Comparison of ENCODE assay signal across 11 cellular contexts in the genomic region with DNA sequence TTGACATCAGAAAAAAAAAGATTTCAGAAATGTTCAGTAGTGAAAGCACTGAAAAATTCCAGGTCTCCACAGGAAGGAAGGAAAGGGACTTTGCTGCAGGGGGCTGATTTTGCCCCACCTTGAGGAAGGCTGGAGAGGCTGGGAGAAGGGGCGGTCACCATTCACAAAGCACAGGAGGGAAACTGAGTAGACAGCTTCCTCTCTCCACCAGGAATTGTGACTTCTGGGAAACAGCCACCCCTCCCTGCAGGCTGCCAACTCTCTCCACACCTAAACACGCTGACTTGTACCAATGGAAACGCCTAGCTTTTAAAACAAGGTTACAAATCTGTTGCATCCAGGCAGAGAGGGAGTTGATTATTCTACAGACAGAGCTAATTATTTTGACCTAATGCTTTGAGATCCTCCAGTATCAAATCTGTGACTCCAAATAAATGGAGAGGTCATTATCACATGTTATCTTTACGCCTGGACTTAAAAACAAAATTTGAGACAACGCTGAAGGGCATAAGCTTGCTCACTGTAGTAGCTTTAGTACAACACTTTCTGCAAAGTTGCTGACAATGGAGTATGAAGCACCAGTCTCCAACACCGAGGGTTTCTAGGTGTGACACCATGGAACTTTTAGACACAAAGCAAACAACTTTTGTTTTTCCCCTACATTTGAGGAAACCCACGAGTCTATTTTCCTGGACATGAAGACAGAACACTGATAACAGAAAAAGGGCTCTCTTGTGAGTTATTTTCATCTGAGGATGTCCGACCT. TPM values are rescaled to one million over a fixed set of nuclear protein-coding genes. Genes with fewer than 3 reads are reported as not detected.
DNase-seq lines count a peak whose midpoint lies in the region; ATAC-seq and TF ChIP-seq lines count a peak whose summit lies in the region.
"Had no signal": no experiment of that assay in that cellular context is flagged by ENCODE, and none has a peak within 500 bp of the region (broad histone marks: within the 10 kb centered on the region; RNA-seq: fewer than 3 reads in every experiment).

No MANE protein-coding gene starts in this region.

- no peaks in the 10 kb centered on the region for H3K9me3 ChIP-seq in CD8-positive, alpha-beta T cell (ENCODE audit: low read length)
- H3K9me3 ChIP-seq in T-helper 17 cell (ENCODE audit: control insufficient read depth, low read length, poor library complexity, severe bottlenecking) (no peaks in the 10 kb centered on the region), left lung (no peaks in the 10 kb centered on the region)

- POLR2A ChIA-PET in CD8-positive, alpha-beta T cell (lab: Charles Lee): interaction anchor here (0.8 to 1.0 kb wide), 3 partner anchors 8 to 12 kb away, joined by 3 to 7 read pairs (median 3); no protein-coding TSS in a partner anchor

- CTCF ChIA-PET in CD8-positive, alpha-beta T cell (lab: Charles Lee): interaction anchor here (1.3 kb wide), 1 partner anchor 9 kb away, joined by 3 read pairs; no protein-coding TSS in a partner anchor

- H3K27ac ChIP-seq in CD8-positive, alpha-beta T cell (ENCODE audit: low read depth, low read length): no peak overlapping the region
- H3K27ac ChIP-seq in left lung: peak overlapping the region in 1 of 2 donors; percentile 75
- H3K27ac ChIP-seq: cardiac muscle cell had no signal

- H3K36me3 ChIP-seq in CD8-positive, alpha-beta T cell (ENCODE audit: insufficient read depth, low read length): no peaks in the 10 kb centered on the region
- H3K36me3 ChIP-seq in left lung: no peaks in the 10 kb centered on the region
- H3K36me3 ChIP-seq: cardiac muscle cell had no signal

- intact Hi-C loops in CD8-positive, alpha-beta T cell (cut with DNase I, micrococcal nuclease): no loop called here
- intact Hi-C loops in left lung (cut with DNase I): no loop called here

- no peaks in the 10 kb centered on the region for H3K36me3 Mint-ChIP-seq in CD8-positive, alpha-beta T cell
- H3K36me3 Mint-ChIP-seq in T-helper 17 cell (ENCODE audit: low read depth): no peaks in the 10 kb centered on the region
- H3K36me3 Mint-ChIP-seq in effector memory CD8-positive, alpha-beta T cell (ENCODE audit: insufficient read depth): peaks cover 12% of the 10 kb centered on the region
- H3K36me3 Mint-ChIP-seq in natural killer cell treated with Interleukin-12 subunit alpha and Interleukin-12 subunit beta and Interleukin-15 and Interleukin-18, amount 100 ng/mL, for 72 hours: no peaks in the 10 kb centered on the region

- no peak overlapping the region for H3K4me3 ChIP-seq in CD8-positive, alpha-beta T cell (ENCODE audit: low read depth, low read length)
- no peak overlapping the region for H3K4me3 ChIP-seq in left lung
- H3K4me3 ChIP-seq: cardiac muscle cell, GM12878 had no signal

- H3K27ac Mint-ChIP-seq in CD8-positive, alpha-beta T cell: peak overlapping the region; percentile 80
- H3K27ac Mint-ChIP-seq in T-helper 17 cell: peak overlapping the region; percentile 89
- H3K27ac Mint-ChIP-seq in effector memory CD8-positive, alpha-beta T cell: peak overlapping the region; percentile 80 to 87
- H3K27ac Mint-ChIP-seq in natural killer cell treated with Interleukin-12 subunit alpha and Interleukin-12 subunit beta and Interleukin-15 and Interleukin-18, amount 100 ng/mL, for 72 hours: peak overlapping the region; percentile 62 to 81

- H3K27me3 ChIP-seq in CD8-positive, alpha-beta T cell (ENCODE audit: insufficient read depth, low read length): no peaks in the 10 kb centered on the region
- no peaks in the 10 kb centered on the region for H3K27me3 ChIP-seq in left lung
- H3K27me3 ChIP-seq: cardiac muscle cell had no signal

- no peaks in the 10 kb centered on the region for H3K9me3 Mint-ChIP-seq in CD8-positive, alpha-beta T cell
- H3K9me3 Mint-ChIP-seq in effector memory CD8-positive, alpha-beta T cell: no peaks in the 10 kb centered on the region
- no peaks in the 10 kb centered on the region for H3K9me3 Mint-ChIP-seq in natural killer cell treated with Interleukin-12 subunit alpha and Interleukin-12 subunit beta and Interleukin-15 and Interleukin-18, amount 100 ng/mL, for 72 hours

- no peak for ATAC-seq in CD8-positive, alpha-beta T cell
- ATAC-seq in T-helper 17 cell (peak; percentile 43), HG03571 (IDR thresholded peaks at IDR 0.05; ENCODE audit: unreplicated experiment) (no peak), left lung (no peak), HG02588 (IDR thresholded peaks at IDR 0.05; ENCODE audit: unreplicated experiment) (no peak)
- peak; percentile 53 for ATAC-seq in effector memory CD8-positive, alpha-beta T cell (replicated peaks)
- ATAC-seq in natural killer cell treated with Interleukin-12 subunit alpha and Interleukin-12 subunit beta and Interleukin-15 and Interleukin-18, amount 100 ng/mL, for 72 hours: peak in 1 of 2 donors; percentile 44

- peaks cover 35% of the 10 kb centered on the region for H3K4me1 Mint-ChIP-seq in CD8-positive, alpha-beta T cell (ENCODE audit: low read depth)
- peaks cover 41% of the 10 kb centered on the region for H3K4me1 Mint-ChIP-seq in T-helper 17 cell
- peaks cover 39 to 42% of the 10 kb centered on the region in 2 donors for H3K4me1 Mint-ChIP-seq in effector memory CD8-positive, alpha-beta T cell (ENCODE audit: low read depth in 2 of 2)
- H3K4me1 Mint-ChIP-seq in natural killer cell treated with Interleukin-12 subunit alpha and Interleukin-12 subunit beta and Interleukin-15 and Interleukin-18, amount 100 ng/mL, for 72 hours (ENCODE audit: low read depth in 2 of 2): peaks cover 37 to 44% of the 10 kb centered on the region in 2 donors

- H3K27me3 Mint-ChIP-seq in CD8-positive, alpha-beta T cell (ENCODE audit: low read depth): no peaks in the 10 kb centered on the region
- no peaks in the 10 kb centered on the region for H3K27me3 Mint-ChIP-seq in T-helper 17 cell
- no peaks in the 10 kb centered on the region for H3K27me3 Mint-ChIP-seq in effector memory CD8-positive, alpha-beta T cell
- no peaks in the 10 kb centered on the region for H3K27me3 Mint-ChIP-seq in natural killer cell treated with Interleukin-12 subunit alpha and Interleukin-12 subunit beta and Interleukin-15 and Interleukin-18, amount 100 ng/mL, for 72 hours

- H3K4me3 Mint-ChIP-seq in CD8-positive, alpha-beta T cell: peak overlapping the region; percentile 71
- peak overlapping the region; percentile 83 for H3K4me3 Mint-ChIP-seq in T-helper 17 cell
- peak overlapping the region; percentile 67 to 69 for H3K4me3 Mint-ChIP-seq in effector memory CD8-positive, alpha-beta T cell
- peak overlapping the region; percentile 87 for H3K4me3 Mint-ChIP-seq in natural killer cell treated with Interleukin-12 subunit alpha and Interleukin-12 subunit beta and Interleukin-15 and Interleukin-18, amount 100 ng/mL, for 72 hours

- no peaks in the 10 kb centered on the region for H3K4me1 ChIP-seq in CD8-positive, alpha-beta T cell (ENCODE audit: insufficient read depth, low read length)
- H3K4me1 ChIP-seq in left lung: peaks cover 18 to 22% of the 10 kb centered on the region in 2 donors

- no peak for TF ChIP-seq CTCF in CD8-positive, alpha-beta T cell (IDR thresholded peaks at IDR 0.05)
- no peak for TF ChIP-seq CTCF in left lung (IDR thresholded peaks at IDR 0.05)

- DNase-seq in CD8-positive, alpha-beta T cell: no peak
- no peak for DNase-seq in T-helper 17 cell
- DNase-seq in effector memory CD8-positive, alpha-beta T cell: no peak
- DNase-seq in natural killer cell treated with Interleukin-12 subunit alpha and Interleukin-12 subunit beta and Interleukin-15 and Interleukin-18, amount 100 ng/mL, for 72 hours (ENCODE audit: low spot score): no peak
- no peak for DNase-seq in left lung
- DNase-seq in H4 (ENCODE audit: low spot score): no peak
- DNase-seq: activated CD4-positive, alpha-beta T cell treated with anti-CD3 and anti-CD28 coated beads, Interleukin-2, amount 50 U/mL, for 4 hours had no signal

RNA-seq across cellular contexts. Expression of a gene that starts 42.7 kb away (rescaled TPM):
- 10 to 100 TPM; 65.5 to 68.6 TPM for total RNA-seq in CD8-positive, alpha-beta T cell
- total RNA-seq in T-helper 17 cell: 10 to 100 TPM; 70.7 to 88.2 TPM
- total RNA-seq in natural killer cell treated with Interleukin-12 subunit alpha and Interleukin-12 subunit beta and Interleukin-15 and Interleukin-18, amount 100 ng/mL, for 72 hours: 10 to 100 TPM in 1 of 2 donors, 1 to 10 TPM in 1; 9.7 to 20.7 TPM
- 10 to 100 TPM; 17.7 to 41.0 TPM for total RNA-seq in left lung
- total RNA-seq in H4 (2014; rRNA removed; shearing (Covaris generic)): 103 and 110 TPM in 2 replicates

Comparison
In these comparisons a context has a peak if more than half of its experiments do, and no peak if none do; other contexts are left out.
1. ATAC-seq: peak in T-helper 17 cell (single experiment) and effector memory CD8-positive, alpha-beta T cell (single experiment); none in CD8-positive, alpha-beta T cell (single experiment), HG03571 (single experiment), left lung (single experiment) and HG02588 (single experiment).
2. Peak in every context shown above with its lines, with median percentiles within 50 percentile points of each other: H3K27ac Mint-ChIP-seq and H3K4me3 Mint-ChIP-seq.